Comparison of ENCODE assay signal across 1 cellular context in the genomic region with DNA sequence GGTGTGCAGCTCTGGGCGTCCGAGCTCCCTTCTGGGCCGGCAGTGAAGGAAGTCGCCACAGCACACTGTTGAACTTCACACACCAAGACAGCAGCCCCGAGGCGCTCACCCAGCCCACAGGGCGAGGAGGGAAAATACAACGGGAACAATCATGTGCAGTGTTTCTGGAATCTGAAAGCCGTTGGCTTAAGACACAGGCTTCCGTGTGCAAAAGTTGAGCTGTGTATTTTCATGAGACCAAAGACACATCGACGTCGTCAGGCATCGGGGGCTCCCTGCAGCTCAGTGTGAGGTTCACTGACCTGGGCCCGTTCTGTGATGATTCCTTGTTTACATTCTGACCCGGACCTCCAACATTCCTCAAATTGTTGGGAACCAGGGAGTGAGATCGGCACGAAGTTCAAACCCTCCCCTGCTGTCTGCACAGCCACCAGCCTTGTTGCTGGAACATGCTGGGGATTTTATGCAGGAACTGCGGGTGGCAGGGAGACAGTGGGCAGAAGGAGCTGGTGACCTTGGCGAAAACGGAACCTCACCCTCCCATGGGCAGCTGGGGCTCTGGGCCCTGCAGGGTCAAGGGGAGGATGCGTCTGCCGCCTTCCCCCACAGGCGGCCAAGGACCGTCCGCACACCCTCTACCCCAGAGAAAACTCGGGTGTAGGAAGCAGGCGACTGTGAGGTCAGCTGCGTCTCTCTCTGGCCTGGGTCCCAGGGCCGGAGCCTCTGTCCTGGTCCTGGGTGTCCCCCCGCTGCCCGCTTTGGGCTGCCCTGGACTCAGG.
TF ChIP-seq lines count a peak whose summit lies in the region.

No MANE protein-coding gene starts in this region.

TF ChIP-seq in HepG2, 621 proteins besides CTCF, POLR2A, EP300 and RAD21 (continued from another document and continues in another):
- TF ChIP-seq HNRNPLL (IDR thresholded peaks at IDR 0.05; ENCODE audit: low read depth, low read length, poor library complexity, severe bottlenecking): no peak
- no peak for TF ChIP-seq ZNF891 (CRISPR knock-in tag; IDR thresholded peaks at IDR 0.05)
- TF ChIP-seq, protein P1, sequence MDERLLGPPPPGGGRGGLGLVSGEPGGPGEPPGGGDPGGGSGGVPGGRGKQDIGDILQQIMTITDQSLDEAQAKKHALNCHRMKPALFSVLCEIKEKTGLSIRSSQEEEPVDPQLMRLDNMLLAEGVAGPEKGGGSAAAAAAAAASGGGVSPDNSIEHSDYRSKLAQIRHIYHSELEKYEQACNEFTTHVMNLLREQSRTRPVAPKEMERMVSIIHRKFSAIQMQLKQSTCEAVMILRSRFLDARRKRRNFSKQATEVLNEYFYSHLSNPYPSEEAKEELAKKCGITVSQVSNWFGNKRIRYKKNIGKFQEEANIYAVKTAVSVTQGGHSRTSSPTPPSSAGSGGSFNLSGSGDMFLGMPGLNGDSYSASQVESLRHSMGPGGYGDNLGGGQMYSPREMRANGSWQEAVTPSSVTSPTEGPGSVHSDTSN (CRISPR knock-in tag; IDR thresholded peaks at IDR 0.05): no peak
- TF ChIP-seq RFX1 (IDR thresholded peaks at IDR 0.05): no peak
- TF ChIP-seq HES4 (CRISPR knock-in tag; IDR thresholded peaks at IDR 0.05; ENCODE audit: borderline replicate concordance): no peak
- TF ChIP-seq MLLT10 (CRISPR knock-in tag; IDR thresholded peaks at IDR 0.05): no peak
- TF ChIP-seq, protein P2, sequence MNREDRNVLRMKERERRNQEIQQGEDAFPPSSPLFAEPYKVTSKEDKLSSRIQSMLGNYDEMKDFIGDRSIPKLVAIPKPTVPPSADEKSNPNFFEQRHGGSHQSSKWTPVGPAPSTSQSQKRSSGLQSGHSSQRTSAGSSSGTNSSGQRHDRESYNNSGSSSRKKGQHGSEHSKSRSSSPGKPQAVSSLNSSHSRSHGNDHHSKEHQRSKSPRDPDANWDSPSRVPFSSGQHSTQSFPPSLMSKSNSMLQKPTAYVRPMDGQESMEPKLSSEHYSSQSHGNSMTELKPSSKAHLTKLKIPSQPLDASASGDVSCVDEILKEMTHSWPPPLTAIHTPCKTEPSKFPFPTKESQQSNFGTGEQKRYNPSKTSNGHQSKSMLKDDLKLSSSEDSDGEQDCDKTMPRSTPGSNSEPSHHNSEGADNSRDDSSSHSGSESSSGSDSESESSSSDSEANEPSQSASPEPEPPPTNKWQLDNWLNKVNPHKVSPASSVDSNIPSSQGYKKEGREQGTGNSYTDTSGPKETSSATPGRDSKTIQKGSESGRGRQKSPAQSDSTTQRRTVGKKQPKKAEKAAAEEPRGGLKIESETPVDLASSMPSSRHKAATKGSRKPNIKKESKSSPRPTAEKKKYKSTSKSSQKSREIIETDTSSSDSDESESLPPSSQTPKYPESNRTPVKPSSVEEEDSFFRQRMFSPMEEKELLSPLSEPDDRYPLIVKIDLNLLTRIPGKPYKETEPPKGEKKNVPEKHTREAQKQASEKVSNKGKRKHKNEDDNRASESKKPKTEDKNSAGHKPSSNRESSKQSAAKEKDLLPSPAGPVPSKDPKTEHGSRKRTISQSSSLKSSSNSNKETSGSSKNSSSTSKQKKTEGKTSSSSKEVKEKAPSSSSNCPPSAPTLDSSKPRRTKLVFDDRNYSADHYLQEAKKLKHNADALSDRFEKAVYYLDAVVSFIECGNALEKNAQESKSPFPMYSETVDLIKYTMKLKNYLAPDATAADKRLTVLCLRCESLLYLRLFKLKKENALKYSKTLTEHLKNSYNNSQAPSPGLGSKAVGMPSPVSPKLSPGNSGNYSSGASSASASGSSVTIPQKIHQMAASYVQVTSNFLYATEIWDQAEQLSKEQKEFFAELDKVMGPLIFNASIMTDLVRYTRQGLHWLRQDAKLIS (CRISPR knock-in tag; IDR thresholded peaks at IDR 0.05): no peak
- no peak for TF ChIP-seq ZSCAN12 (CRISPR knock-in tag; IDR thresholded peaks at IDR 0.05)
- TF ChIP-seq, protein P3, sequence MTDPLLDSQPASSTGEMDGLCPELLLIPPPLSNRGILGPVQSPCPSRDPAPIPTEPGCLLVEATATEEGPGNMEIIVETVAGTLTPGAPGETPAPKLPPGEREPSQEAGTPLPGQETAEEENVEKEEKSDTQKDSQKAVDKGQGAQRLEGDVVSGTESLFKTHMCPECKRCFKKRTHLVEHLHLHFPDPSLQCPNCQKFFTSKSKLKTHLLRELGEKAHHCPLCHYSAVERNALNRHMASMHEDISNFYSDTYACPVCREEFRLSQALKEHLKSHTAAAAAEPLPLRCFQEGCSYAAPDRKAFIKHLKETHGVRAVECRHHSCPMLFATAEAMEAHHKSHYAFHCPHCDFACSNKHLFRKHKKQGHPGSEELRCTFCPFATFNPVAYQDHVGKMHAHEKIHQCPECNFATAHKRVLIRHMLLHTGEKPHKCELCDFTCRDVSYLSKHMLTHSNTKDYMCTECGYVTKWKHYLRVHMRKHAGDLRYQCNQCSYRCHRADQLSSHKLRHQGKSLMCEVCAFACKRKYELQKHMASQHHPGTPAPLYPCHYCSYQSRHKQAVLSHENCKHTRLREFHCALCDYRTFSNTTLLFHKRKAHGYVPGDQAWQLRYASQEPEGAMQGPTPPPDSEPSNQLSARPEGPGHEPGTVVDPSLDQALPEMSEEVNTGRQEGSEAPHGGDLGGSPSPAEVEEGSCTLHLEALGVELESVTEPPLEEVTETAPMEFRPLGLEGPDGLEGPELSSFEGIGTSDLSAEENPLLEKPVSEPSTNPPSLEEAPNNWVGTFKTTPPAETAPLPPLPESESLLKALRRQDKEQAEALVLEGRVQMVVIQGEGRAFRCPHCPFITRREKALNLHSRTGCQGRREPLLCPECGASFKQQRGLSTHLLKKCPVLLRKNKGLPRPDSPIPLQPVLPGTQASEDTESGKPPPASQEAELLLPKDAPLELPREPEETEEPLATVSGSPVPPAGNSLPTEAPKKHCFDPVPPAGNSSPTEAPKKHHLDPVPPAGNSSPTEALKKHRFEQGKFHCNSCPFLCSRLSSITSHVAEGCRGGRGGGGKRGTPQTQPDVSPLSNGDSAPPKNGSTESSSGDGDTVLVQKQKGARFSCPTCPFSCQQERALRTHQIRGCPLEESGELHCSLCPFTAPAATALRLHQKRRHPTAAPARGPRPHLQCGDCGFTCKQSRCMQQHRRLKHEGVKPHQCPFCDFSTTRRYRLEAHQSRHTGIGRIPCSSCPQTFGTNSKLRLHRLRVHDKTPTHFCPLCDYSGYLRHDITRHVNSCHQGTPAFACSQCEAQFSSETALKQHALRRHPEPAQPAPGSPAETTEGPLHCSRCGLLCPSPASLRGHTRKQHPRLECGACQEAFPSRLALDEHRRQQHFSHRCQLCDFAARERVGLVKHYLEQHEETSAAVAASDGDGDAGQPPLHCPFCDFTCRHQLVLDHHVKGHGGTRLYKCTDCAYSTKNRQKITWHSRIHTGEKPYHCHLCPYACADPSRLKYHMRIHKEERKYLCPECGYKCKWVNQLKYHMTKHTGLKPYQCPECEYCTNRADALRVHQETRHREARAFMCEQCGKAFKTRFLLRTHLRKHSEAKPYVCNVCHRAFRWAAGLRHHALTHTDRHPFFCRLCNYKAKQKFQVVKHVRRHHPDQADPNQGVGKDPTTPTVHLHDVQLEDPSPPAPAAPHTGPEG (CRISPR knock-in tag; IDR thresholded peaks at IDR 0.05): peak; percentile 85
- TF ChIP-seq FOXP1 (IDR thresholded peaks at IDR 0.05): no peak
- peak; percentile 77 for TF ChIP-seq FOXP1 (CRISPR knock-in tag; IDR thresholded peaks at IDR 0.05)
- TF ChIP-seq EHMT2 (IDR thresholded peaks at IDR 0.05; ENCODE audit: borderline replicate concordance, low read depth, low read length): no peak
- TF ChIP-seq HOXA3 (CRISPR knock-in tag; IDR thresholded peaks at IDR 0.05): peak; percentile 91
- TF ChIP-seq, protein P4, sequence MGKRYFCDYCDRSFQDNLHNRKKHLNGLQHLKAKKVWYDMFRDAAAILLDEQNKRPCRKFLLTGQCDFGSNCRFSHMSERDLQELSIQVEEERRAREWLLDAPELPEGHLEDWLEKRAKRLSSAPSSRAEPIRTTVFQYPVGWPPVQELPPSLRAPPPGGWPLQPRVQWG (CRISPR knock-in tag; IDR thresholded peaks at IDR 0.05; ENCODE audit: borderline replicate concordance, low read depth): no peak
- TF ChIP-seq LCORL (IDR thresholded peaks at IDR 0.05): no peak
- TF ChIP-seq LCORL (CRISPR knock-in tag; IDR thresholded peaks at IDR 0.05): peak; percentile 99
- TF ChIP-seq ASH2L (IDR thresholded peaks at IDR 0.05; ENCODE audit: insufficient read length, low read depth, low read length): peak; percentile 85
- TF ChIP-seq ZNF790 (CRISPR knock-in tag; IDR thresholded peaks at IDR 0.05; ENCODE audit: borderline replicate concordance): no peak
- TF ChIP-seq ZNF329 (CRISPR knock-in tag; IDR thresholded peaks at IDR 0.05; ENCODE audit: low read depth): no peak; the same call in 1 of the 2 replicates
- TF ChIP-seq, protein P5, sequence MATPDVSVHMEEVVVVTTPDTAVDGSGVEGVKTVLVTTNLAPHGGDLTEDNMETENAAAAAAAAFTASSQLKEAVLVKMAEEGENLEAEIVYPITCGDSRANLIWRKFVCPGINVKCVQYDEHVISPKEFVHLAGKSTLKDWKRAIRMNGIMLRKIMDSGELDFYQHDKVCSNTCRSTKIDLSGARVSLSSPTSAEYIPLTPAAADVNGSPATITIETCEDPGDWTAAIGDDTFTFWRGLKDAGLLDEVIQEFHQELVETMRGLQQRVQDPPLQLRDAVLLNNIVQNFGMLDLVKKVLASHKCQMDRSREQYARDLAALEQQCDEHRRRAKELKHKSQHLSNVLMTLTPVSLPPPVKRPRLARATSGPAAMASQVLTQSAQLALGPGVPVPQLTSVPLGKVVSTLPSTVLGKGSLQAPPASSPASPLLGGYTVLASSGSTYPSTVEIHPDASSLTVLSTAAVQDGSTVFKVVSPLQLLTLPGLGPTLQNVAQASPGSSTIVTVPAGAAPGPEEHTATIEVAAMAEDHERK (CRISPR knock-in tag; IDR thresholded peaks at IDR 0.05; ENCODE audit: low read depth): 0 out of 2 replicates have a peak, but pooled peaks have one; percentile 39
- TF ChIP-seq NFIB (CRISPR knock-in tag; IDR thresholded peaks at IDR 0.05; ENCODE audit: borderline replicate concordance): 0 out of 2 replicates have a peak, but pooled peaks have one; percentile 62
- TF ChIP-seq, protein P6, sequence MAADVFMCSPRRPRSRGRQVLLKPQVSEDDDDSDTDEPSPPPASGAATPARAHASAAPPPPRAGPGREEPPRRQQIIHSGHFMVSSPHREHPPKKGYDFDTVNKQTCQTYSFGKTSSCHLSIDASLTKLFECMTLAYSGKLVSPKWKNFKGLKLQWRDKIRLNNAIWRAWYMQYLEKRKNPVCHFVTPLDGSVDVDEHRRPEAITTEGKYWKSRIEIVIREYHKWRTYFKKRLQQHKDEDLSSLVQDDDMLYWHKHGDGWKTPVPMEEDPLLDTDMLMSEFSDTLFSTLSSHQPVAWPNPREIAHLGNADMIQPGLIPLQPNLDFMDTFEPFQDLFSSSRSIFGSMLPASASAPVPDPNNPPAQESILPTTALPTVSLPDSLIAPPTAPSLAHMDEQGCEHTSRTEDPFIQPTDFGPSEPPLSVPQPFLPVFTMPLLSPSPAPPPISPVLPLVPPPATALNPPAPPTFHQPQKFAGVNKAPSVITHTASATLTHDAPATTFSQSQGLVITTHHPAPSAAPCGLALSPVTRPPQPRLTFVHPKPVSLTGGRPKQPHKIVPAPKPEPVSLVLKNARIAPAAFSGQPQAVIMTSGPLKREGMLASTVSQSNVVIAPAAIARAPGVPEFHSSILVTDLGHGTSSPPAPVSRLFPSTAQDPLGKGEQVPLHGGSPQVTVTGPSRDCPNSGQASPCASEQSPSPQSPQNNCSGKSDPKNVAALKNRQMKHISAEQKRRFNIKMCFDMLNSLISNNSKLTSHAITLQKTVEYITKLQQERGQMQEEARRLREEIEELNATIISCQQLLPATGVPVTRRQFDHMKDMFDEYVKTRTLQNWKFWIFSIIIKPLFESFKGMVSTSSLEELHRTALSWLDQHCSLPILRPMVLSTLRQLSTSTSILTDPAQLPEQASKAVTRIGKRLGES (CRISPR knock-in tag; IDR thresholded peaks at IDR 0.05; ENCODE audit: borderline replicate concordance): peak; percentile 72; the same call in 1 of the 2 replicates
- TF ChIP-seq ZNF24 (IDR thresholded peaks at IDR 0.05): no peak
- peak; percentile 49; the same call in 1 of the 2 replicates for TF ChIP-seq ZNF33A (CRISPR knock-in tag; IDR thresholded peaks at IDR 0.05; ENCODE audit: borderline replicate concordance)
- no peak for TF ChIP-seq SOX6 (IDR thresholded peaks at IDR 0.05)
- peak; percentile 90 for TF ChIP-seq SOX6 (CRISPR knock-in tag; IDR thresholded peaks at IDR 0.05)
- TF ChIP-seq, protein P7, sequence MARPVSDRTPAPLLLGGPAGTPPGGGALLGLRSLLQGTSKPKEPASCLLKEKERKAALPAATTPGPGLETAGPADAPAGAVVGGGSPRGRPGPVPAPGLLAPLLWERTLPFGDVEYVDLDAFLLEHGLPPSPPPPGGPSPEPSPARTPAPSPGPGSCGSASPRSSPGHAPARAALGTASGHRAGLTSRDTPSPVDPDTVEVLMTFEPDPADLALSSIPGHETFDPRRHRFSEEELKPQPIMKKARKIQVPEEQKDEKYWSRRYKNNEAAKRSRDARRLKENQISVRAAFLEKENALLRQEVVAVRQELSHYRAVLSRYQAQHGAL (CRISPR knock-in tag; IDR thresholded peaks at IDR 0.05; ENCODE audit: not compliant biosample characterization): peak; percentile 28
- TF ChIP-seq CBX1 (IDR thresholded peaks at IDR 0.05; ENCODE audit: low read depth): peak; percentile 62
- TF ChIP-seq MTF1 (CRISPR knock-in tag; IDR thresholded peaks at IDR 0.05): peak; percentile 98
- no peak; the same call in 1 of the 2 replicates for TF ChIP-seq NAIF1 (CRISPR knock-in tag; IDR thresholded peaks at IDR 0.05; ENCODE audit: borderline replicate concordance)
- TF ChIP-seq SRF (IDR thresholded peaks at IDR 0.05; ENCODE audit: low read depth, low read length): no peak
- TF ChIP-seq, protein P8, sequence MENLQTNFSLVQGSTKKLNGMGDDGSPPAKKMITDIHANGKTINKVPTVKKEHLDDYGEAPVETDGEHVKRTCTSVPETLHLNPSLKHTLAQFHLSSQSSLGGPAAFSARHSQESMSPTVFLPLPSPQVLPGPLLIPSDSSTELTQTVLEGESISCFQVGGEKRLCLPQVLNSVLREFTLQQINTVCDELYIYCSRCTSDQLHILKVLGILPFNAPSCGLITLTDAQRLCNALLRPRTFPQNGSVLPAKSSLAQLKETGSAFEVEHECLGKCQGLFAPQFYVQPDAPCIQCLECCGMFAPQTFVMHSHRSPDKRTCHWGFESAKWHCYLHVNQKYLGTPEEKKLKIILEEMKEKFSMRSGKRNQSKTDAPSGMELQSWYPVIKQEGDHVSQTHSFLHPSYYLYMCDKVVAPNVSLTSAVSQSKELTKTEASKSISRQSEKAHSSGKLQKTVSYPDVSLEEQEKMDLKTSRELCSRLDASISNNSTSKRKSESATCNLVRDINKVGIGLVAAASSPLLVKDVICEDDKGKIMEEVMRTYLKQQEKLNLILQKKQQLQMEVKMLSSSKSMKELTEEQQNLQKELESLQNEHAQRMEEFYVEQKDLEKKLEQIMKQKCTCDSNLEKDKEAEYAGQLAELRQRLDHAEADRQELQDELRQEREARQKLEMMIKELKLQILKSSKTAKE (CRISPR knock-in tag; IDR thresholded peaks at IDR 0.05; ENCODE audit: borderline replicate concordance): peak; percentile 91
- no peak for TF ChIP-seq ZNF432 (CRISPR knock-in tag; IDR thresholded peaks at IDR 0.05; ENCODE audit: borderline replicate concordance)
- TF ChIP-seq, protein P9, sequence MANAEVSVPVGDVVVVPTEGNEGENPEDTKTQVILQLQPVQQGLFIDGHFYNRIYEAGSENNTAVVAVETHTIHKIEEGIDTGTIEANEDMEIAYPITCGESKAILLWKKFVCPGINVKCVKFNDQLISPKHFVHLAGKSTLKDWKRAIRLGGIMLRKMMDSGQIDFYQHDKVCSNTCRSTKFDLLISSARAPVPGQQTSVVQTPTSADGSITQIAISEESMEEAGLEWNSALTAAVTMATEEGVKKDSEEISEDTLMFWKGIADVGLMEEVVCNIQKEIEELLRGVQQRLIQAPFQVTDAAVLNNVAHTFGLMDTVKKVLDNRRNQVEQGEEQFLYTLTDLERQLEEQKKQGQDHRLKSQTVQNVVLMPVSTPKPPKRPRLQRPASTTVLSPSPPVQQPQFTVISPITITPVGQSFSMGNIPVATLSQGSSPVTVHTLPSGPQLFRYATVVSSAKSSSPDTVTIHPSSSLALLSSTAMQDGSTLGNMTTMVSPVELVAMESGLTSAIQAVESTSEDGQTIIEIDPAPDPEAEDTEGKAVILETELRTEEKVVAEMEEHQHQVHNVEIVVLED (CRISPR knock-in tag; IDR thresholded peaks at IDR 0.05; ENCODE audit: borderline replicate concordance): peak; percentile 72
- peak; percentile 83 for TF ChIP-seq HOXA5 (CRISPR knock-in tag; IDR thresholded peaks at IDR 0.05)
